Comparison of ENCODE assay signal across 7 cellular contexts in genomic region chr1:226408285-226409184, GRCh38. TPM values are rescaled to one million over a fixed set of nuclear protein-coding genes. Genes with fewer than 3 reads are reported as not detected.
A peak's percentile ranks its signal among the peaks of the same experiment; 100 is the strongest.
DNase-seq lines count a peak whose midpoint lies in the region; ATAC-seq and TF ChIP-seq lines count a peak whose summit lies in the region.

No MANE protein-coding gene starts in this region.

- no peaks in the 10 kb centered on the region for H3K27me3 Mint-ChIP-seq in activated T-helper 17 cell treated with anti-CD3 and anti-CD28 coated beads, Interleukin-2, amount 50 U/mL, for 72 hours
- H3K27me3 Mint-ChIP-seq in stimulated activated memory B cell treated with anti-CD40 and anti-IgM and Interleukin-4, amounts not matched to agents 10 μg/mL and 1 μg/mL and 100 μg/mL, for 72 hours: no peaks in the 10 kb centered on the region

- H3K4me1 Mint-ChIP-seq in activated T-helper 17 cell treated with anti-CD3 and anti-CD28 coated beads, Interleukin-2, amount 50 U/mL, for 72 hours: peaks cover 15% of the 10 kb centered on the region
- peaks cover 50% of the 10 kb centered on the region for H3K4me1 Mint-ChIP-seq in stimulated activated memory B cell treated with anti-CD40 and anti-IgM and Interleukin-4, amounts not matched to agents 10 μg/mL and 1 μg/mL and 100 μg/mL, for 72 hours

- no peaks in the 10 kb centered on the region for H3K36me3 ChIP-seq in iPS-18a (ENCODE audit: control insufficient read depth, low read depth, low read length)

- H3K36me3 Mint-ChIP-seq in activated T-helper 17 cell treated with anti-CD3 and anti-CD28 coated beads, Interleukin-2, amount 50 U/mL, for 72 hours (ENCODE audit: low read depth): peaks cover 21% of the 10 kb centered on the region
- peaks cover 8% of the 10 kb centered on the region for H3K36me3 Mint-ChIP-seq in stimulated activated memory B cell treated with anti-CD40 and anti-IgM and Interleukin-4, amounts not matched to agents 10 μg/mL and 1 μg/mL and 100 μg/mL, for 72 hours

- H3K4me3 ChIP-seq in iPS-18a (ENCODE audit: low read length): peak overlapping the region; percentile 88

- H3K27me3 ChIP-seq in iPS-18a (ENCODE audit: control insufficient read depth, insufficient read depth, low read length): no peaks in the 10 kb centered on the region

- H3K27ac Mint-ChIP-seq in activated T-helper 17 cell treated with anti-CD3 and anti-CD28 coated beads, Interleukin-2, amount 50 U/mL, for 72 hours: peak overlapping the region; percentile 85
- peak overlapping the region; percentile 96 for H3K27ac Mint-ChIP-seq in stimulated activated memory B cell treated with anti-CD40 and anti-IgM and Interleukin-4, amounts not matched to agents 10 μg/mL and 1 μg/mL and 100 μg/mL, for 72 hours

- H3K4me3 Mint-ChIP-seq in activated T-helper 17 cell treated with anti-CD3 and anti-CD28 coated beads, Interleukin-2, amount 50 U/mL, for 72 hours: peak overlapping the region; percentile 90
- peak overlapping the region; percentile 93 for H3K4me3 Mint-ChIP-seq in stimulated activated memory B cell treated with anti-CD40 and anti-IgM and Interleukin-4, amounts not matched to agents 10 μg/mL and 1 μg/mL and 100 μg/mL, for 72 hours

- DNase-seq in HEK293T (ENCODE audit: extremely low spot score) (no peak), DMS 273 treated with DMSO at 0.1 percent for 48 hours (lab: John Stamatoyannopoulos, UW) (no peak), DMS53 treated with DMSO at 0.1 percent for 48 hours (lab: John Stamatoyannopoulos, UW; ENCODE audit: unreplicated experiment) (no peak)

- no peak overlapping the region for H3K27ac ChIP-seq in iPS-18a (ENCODE audit: low read length)

- H3K4me1 ChIP-seq in iPS-18a (ENCODE audit: control insufficient read depth, low read depth, low read length): peaks cover 25% of the 10 kb centered on the region

- CTCF ChIA-PET in HEK293T (lab: Yijun Ruan, JAX): interaction anchor here (0.6 to 3.5 kb wide), 18 partner anchors 10 to 445 kb away, joined by 3 to 27 read pairs (median 3); partner anchors contain the start of gene STUM

- no peak for ATAC-seq in activated T-helper 17 cell treated with anti-CD3 and anti-CD28 coated beads, Interleukin-2, amount 50 U/mL, for 72 hours (replicated peaks)
- ATAC-seq in stimulated activated memory B cell treated with anti-CD40 and anti-IgM and Interleukin-4, amounts not matched to agents 10 μg/mL and 1 μg/mL and 100 μg/mL, for 72 hours: no peak
- no peak for ATAC-seq in HG03521 (IDR thresholded peaks at IDR 0.05; ENCODE audit: unreplicated experiment)

- H3K9me3 ChIP-seq in iPS-18a (ENCODE audit: control insufficient read depth, low read depth, low read length): no peaks in the 10 kb centered on the region

- POLR2A ChIA-PET in HEK293T (lab: Yijun Ruan, JAX): interaction anchor here (0.6 to 3.0 kb wide), 39 partner anchors 8 to 915 kb away, joined by 3 to 18 read pairs (median 3); partner anchors contain the start of genes LIN9 and STUM

- H3K9me3 Mint-ChIP-seq in activated T-helper 17 cell treated with anti-CD3 and anti-CD28 coated beads, Interleukin-2, amount 50 U/mL, for 72 hours: no peaks in the 10 kb centered on the region
- no peaks in the 10 kb centered on the region for H3K9me3 Mint-ChIP-seq in stimulated activated memory B cell treated with anti-CD40 and anti-IgM and Interleukin-4, amounts not matched to agents 10 μg/mL and 1 μg/mL and 100 μg/mL, for 72 hours

- H3K9ac ChIP-seq in iPS-18a (ENCODE audit: low read length): no peak overlapping the region

TF ChIP-seq in HEK293T, 16 proteins besides CTCF, POLR2A, EP300 and RAD21:
- TF ChIP-seq SUZ12 (IDR thresholded peaks at IDR 0.05): no peak
- peak; percentile 83 for TF ChIP-seq NFRKB (IDR thresholded peaks at IDR 0.05)
- TF ChIP-seq BHLHE40 (IDR thresholded peaks at IDR 0.05; ENCODE audit: borderline replicate concordance): no peak
- TF ChIP-seq ELF4 (IDR thresholded peaks at IDR 0.05): peak; percentile 87
- TF ChIP-seq L3MBTL2 (conservative IDR thresholded peaks at IDR 0.05): peak; percentile 70

RNA-seq across cellular contexts. Expression of gene PARP1, which starts 0.6 kb away (rescaled TPM):
- total RNA-seq in activated T-helper 17 cell treated with anti-CD3 and anti-CD28 coated beads, Interleukin-2, amount 50 U/mL, for 72 hours: 100 to 1,000 TPM; 147 to 268 TPM
